1 cellular context compared by ENCODE assay signal in genomic region chr4:99826016-99826415, GRCh38.
TF ChIP-seq lines count a peak whose summit lies in the region.

No MANE protein-coding gene starts in this region.

TF ChIP-seq in K562, 482 proteins besides CTCF, POLR2A, EP300 and RAD21:
- TF ChIP-seq ZBTB1 (CRISPR knock-in tag; IDR thresholded peaks at IDR 0.05; ENCODE audit: borderline replicate concordance, low read depth): no peak
- TF ChIP-seq IRF2 (CRISPR knock-in tag; IDR thresholded peaks at IDR 0.05): no peak
- TF ChIP-seq GATAD2B (IDR thresholded peaks at IDR 0.05; ENCODE audit: borderline replicate concordance): no peak
- no peak for TF ChIP-seq LCOR (CRISPR knock-in tag; IDR thresholded peaks at IDR 0.05)
- no peak for TF ChIP-seq PHF8 (IDR thresholded peaks at IDR 0.05; ENCODE audit: borderline replicate concordance, low read length)
- no peak for TF ChIP-seq FIP1L1 (IDR thresholded peaks at IDR 0.05; ENCODE audit: low read depth, low read length, poor library complexity, severe bottlenecking)
- TF ChIP-seq NR2C2 (CRISPR knock-in tag; IDR thresholded peaks at IDR 0.05): no peak
- no peak for TF ChIP-seq NR2C2 (tag; IDR thresholded peaks at IDR 0.05)
- TF ChIP-seq ARID4B (CRISPR knock-in tag; IDR thresholded peaks at IDR 0.05): no peak
- TF ChIP-seq WHSC1 (IDR thresholded peaks at IDR 0.05; ENCODE audit: low read length): no peak
- TF ChIP-seq ZNF586 (CRISPR knock-in tag; conservative IDR thresholded peaks at IDR 0.05): no peak
- no peak for TF ChIP-seq NFE2 (IDR thresholded peaks at IDR 0.05; ENCODE audit: low read depth)
- no peak for TF ChIP-seq ZNF143 (CRISPR knock-in tag; IDR thresholded peaks at IDR 0.05)
- TF ChIP-seq TRIM24 (IDR thresholded peaks at IDR 0.05): no peak
- no peak for TF ChIP-seq CTBP1 (IDR thresholded peaks at IDR 0.05; ENCODE audit: borderline replicate concordance)
- TF ChIP-seq ZBTB11 (CRISPR knock-in tag; IDR thresholded peaks at IDR 0.05): no peak
- no peak for TF ChIP-seq TAF15 (IDR thresholded peaks at IDR 0.05; ENCODE audit: low read depth, low read length)
